ENCODE assay signal across 34 cellular contexts in the genomic region with DNA sequence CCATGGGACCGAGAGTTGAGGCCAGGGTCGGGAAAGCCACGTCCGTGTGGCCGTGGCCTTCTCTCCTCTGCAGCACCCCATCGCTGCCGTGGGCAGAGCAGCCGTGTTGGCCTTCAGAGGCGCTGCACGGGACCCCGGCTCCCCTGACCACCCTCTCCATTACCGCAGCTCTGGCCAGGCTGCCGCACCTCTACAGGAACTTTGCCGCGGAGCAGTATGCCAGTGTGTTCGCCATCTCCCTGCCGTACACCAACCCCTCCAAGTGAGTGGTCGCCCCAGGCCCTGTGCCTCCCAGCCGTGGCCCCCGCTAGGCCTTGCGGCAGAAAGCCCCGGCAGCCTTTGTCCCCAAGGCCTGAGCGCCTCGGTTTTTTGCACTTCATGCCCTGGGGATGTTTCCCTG.
"Had no signal": no experiment of that assay in that cellular context is flagged by ENCODE, and none has a peak within 500 bp of the region (broad histone marks: within the 10 kb centered on the region; RNA-seq: fewer than 3 reads in every experiment).

No MANE protein-coding gene starts in this region.

- H3K9ac ChIP-seq: KMS-11 had no signal

- H3K4me3 ChIP-seq: MG63 had no signal

- H3K9me3 ChIP-seq: MG63 had no signal

- H3K27ac ChIP-seq: KMS-11 had no signal

- DNase-seq: Karpas-422, Kasumi-1, MG63, MM.1S, MV-4-11, NCI-H1048, NCI-H1092, NCI-H1092 treated with DMSO at 0.1 percent for 48 hours, NCI-H1105, NCI-H1105 treated with DMSO at 0.1 percent for 48 hours, NCI-H1417, NCI-H1417 treated with DMSO at 0.1 percent for 48 hours, NCI-H1436, NCI-H1436 treated with DMSO at 0.1 percent for 48 hours, NCI-H146, NCI-H1694, NCI-H1694 treated with DMSO at 0.1 percent for 48 hours, NCI-H187, NCI-H187 treated with DMSO at 0.1 percent for 48 hours, NCI-H1930, NCI-H2029, NCI-H2029 treated with DMSO at 0.1 percent for 48 hours, NCI-H2081, NCI-H2081 treated with DMSO at 0.1 percent for 48 hours, NCI-H2107, NCI-H2171, NCI-H2171 treated with DMSO at 0.1 percent for 48 hours, NCI-H2227 treated with DMSO at 0.1 percent for 48 hours, NCI-H226, NCI-H345, NCI-H446, NCI-H446 treated with DMSO at 0.1 percent for 48 hours, NCI-H510A had no signal

- H3K4me2 ChIP-seq: KMS-11 had no signal

- H3K27me3 ChIP-seq: MG63 had no signal
